ENCODE assay signal across 15 cellular contexts in the genomic region with DNA sequence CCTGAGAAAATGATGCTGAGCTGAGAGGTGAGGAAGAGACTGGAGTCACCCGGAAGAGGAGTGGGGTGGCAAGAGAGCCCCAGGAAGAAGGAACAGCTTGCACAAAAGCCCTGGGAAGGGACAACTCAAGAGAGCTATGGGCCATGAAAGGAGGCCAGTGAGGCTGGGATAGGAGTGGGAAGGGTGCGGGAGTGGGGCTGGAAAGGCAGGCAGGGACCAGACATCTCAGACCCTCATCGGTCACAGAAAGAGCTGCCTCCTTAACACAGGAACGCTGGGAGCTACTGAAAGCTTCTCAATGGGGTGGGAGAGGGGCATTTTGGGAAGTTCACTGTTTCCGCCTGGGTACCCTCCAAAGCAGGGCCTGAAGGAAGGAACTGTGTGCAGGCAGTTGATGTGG.
"Had no signal": no experiment of that assay in that cellular context is flagged by ENCODE, and none has a peak within 500 bp of the region (broad histone marks: within the 10 kb centered on the region; RNA-seq: fewer than 3 reads in every experiment).

No MANE protein-coding gene starts in this region.

- ATAC-seq: activated CD4-positive, alpha-beta T cell treated with anti-CD3 and anti-CD28 coated beads for 36 hours; activated T-helper 17 cell treated with anti-CD3 and anti-CD28 coated beads, Interleukin-2, amount 50 U/mL, for 72 hours; mucosa of descending colon; natural killer cell had no signal

- H3K4me3 Mint-ChIP-seq: activated CD4-positive, alpha-beta T cell treated with anti-CD3 and anti-CD28 coated beads for 36 hours; activated naive CD4-positive, alpha-beta T cell treated with anti-CD3 and anti-CD28 coated beads for 36 hours; activated T-helper 17 cell treated with anti-CD3 and anti-CD28 coated beads, Interleukin-2, amount 50 U/mL, for 72 hours; natural killer cell; stimulated activated naive CD8-positive, alpha-beta T cell treated with anti-CD3 and anti-CD28 coated beads, Interleukin-15, Interleukin-2, amounts not matched to agents 100 ng/mL and 50 ng/mL, for 24 hours had no signal

- H3K4me1 Mint-ChIP-seq: natural killer cell had no signal

- DNase-seq: activated CD4-positive, alpha-beta T cell treated with anti-CD3 and anti-CD28 coated beads for 36 hours; central memory CD4-positive, alpha-beta T cell; effector memory CD4-positive, alpha-beta T cell; hypothalamus; mucosa of descending colon; natural killer cell; stimulated activated CD4-positive, alpha-beta T cell treated with anti-CD3 and anti-CD28 coated beads, Interleukin-4, amount 100 ng/mL, for 1 hour; T-helper 9 cell; uterus had no signal

- H3K27ac ChIP-seq: epithelial cell of prostate, SJSA1, testis, uterus had no signal

- H3K9me3 ChIP-seq: mucosa of descending colon, SJSA1, testis, uterus had no signal

- H3K27me3 ChIP-seq: SJSA1, testis, uterus had no signal

- H3K9me3 Mint-ChIP-seq: natural killer cell had no signal

- H3K4me3 ChIP-seq: mucosa of descending colon, SJSA1, testis, uterus had no signal

- H3K4me1 ChIP-seq: SJSA1, testis, uterus had no signal

- H3K36me3 ChIP-seq: SJSA1, uterus had no signal

- H3K27ac Mint-ChIP-seq: activated CD4-positive, alpha-beta T cell treated with anti-CD3 and anti-CD28 coated beads for 36 hours; activated naive CD4-positive, alpha-beta T cell treated with anti-CD3 and anti-CD28 coated beads for 36 hours; activated T-helper 17 cell treated with anti-CD3 and anti-CD28 coated beads, Interleukin-2, amount 50 U/mL, for 72 hours; natural killer cell; stimulated activated naive CD8-positive, alpha-beta T cell treated with anti-CD3 and anti-CD28 coated beads, Interleukin-15, Interleukin-2, amounts not matched to agents 100 ng/mL and 50 ng/mL, for 24 hours had no signal

- H3K36me3 Mint-ChIP-seq: natural killer cell had no signal
